ENCODE assay signal across 19 cellular contexts in the genomic region with DNA sequence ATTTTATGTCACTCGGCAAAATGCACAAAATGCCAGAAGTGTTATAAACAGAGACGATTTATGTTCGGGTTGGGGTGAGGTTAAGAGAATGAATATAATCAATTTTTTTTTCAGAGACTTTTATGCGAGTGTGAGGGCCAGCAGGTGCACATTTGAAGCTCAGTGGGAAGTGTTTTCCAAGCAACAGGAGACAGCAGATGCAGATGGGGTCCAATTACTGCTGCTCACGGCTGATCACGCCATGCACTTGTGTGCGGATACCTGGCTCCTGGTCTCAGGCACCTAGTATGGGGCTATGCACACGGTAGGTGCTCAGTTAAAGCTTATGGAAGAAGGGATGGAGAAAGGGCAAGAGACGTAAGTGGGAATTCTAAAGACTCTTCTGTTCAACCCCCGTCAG.
DNase-seq lines count a peak whose midpoint lies in the region; ATAC-seq lines count a peak whose summit lies in the region.
"Had no signal": no experiment of that assay in that cellular context is flagged by ENCODE, and none has a peak within 500 bp of the region (broad histone marks: within the 10 kb centered on the region; RNA-seq: fewer than 3 reads in every experiment).

No MANE protein-coding gene starts in this region.

- H3K4me1 Mint-ChIP-seq in stimulated activated effector memory CD8-positive, alpha-beta T cell treated with anti-CD3 and anti-CD28 coated beads, Interleukin-12 subunit alpha, Interleukin-12 subunit beta, amount 100 ng/mL, for 72 hours, result peaks cover 21% of the 10 kb centered on the region

- H3K36me3 Mint-ChIP-seq in stimulated activated effector memory CD8-positive, alpha-beta T cell treated with anti-CD3 and anti-CD28 coated beads, Interleukin-12 subunit alpha, Interleukin-12 subunit beta, amount 100 ng/mL, for 72 hours, result no peaks in the 10 kb centered on the region

- ATAC-seq in stimulated activated effector memory CD8-positive, alpha-beta T cell treated with anti-CD3 and anti-CD28 coated beads, Interleukin-12 subunit alpha, Interleukin-12 subunit beta, amount 100 ng/mL, for 72 hours, result no peak
- no peak for ATAC-seq in HG02870 (IDR thresholded peaks at IDR 0.05; ENCODE audit: unreplicated experiment)
- ATAC-seq: Panc1, Right ventricle myocardium inferior, SK-N-SH treated with all-trans-retinoic acid at 6 μM for 48 hours had no signal

- DNase-seq in COLO668 (lab: John Stamatoyannopoulos, UW; ENCODE audit: unreplicated experiment) (peak; percentile 69), NCI-H1105 treated with DMSO at 0.1 percent for 48 hours (lab: John Stamatoyannopoulos, UW) (peak; percentile 14), NCI-H2107 (lab: John Stamatoyannopoulos, UW) (peak; percentile 31), NCI-H774 (lab: John Stamatoyannopoulos, UW) (peak; percentile 26), occipital lobe (lab: John Stamatoyannopoulos, UW) (no peak), NCI-H226 (no peak)
- DNase-seq in stimulated activated effector memory CD8-positive, alpha-beta T cell treated with anti-CD3 and anti-CD28 coated beads, Interleukin-12 subunit alpha, Interleukin-12 subunit beta, amount 100 ng/mL, for 72 hours (ENCODE audit: low spot score in 2 of 2), result no peak
- DNase-seq: C1 segment of cervical spinal cord, Caco-2, DMS53, HCEC 1CT, IMR-90, Kasumi-1, NCI-H1694 treated with DMSO at 0.1 percent for 48 hours, NCI-H524 treated with DMSO at 0.1 percent for 48 hours had no signal

- no peak overlapping the region for H3K4me3 Mint-ChIP-seq in stimulated activated effector memory CD8-positive, alpha-beta T cell treated with anti-CD3 and anti-CD28 coated beads, Interleukin-12 subunit alpha, Interleukin-12 subunit beta, amount 100 ng/mL, for 72 hours

- no peaks in the 10 kb centered on the region for H3K9me3 Mint-ChIP-seq in stimulated activated effector memory CD8-positive, alpha-beta T cell treated with anti-CD3 and anti-CD28 coated beads, Interleukin-12 subunit alpha, Interleukin-12 subunit beta, amount 100 ng/mL, for 72 hours

- H3K27ac Mint-ChIP-seq in stimulated activated effector memory CD8-positive, alpha-beta T cell treated with anti-CD3 and anti-CD28 coated beads, Interleukin-12 subunit alpha, Interleukin-12 subunit beta, amount 100 ng/mL, for 72 hours, result no peak overlapping the region

Comparison
In these comparisons a context has a peak if more than half of its experiments do, and no peak if none do; other contexts are left out.
1. DNase-seq: peak in COLO668 (single experiment), NCI-H1105 treated with DMSO at 0.1 percent for 48 hours (single experiment), NCI-H2107 (single experiment) and NCI-H774 (single experiment); none in occipital lobe (single experiment), stimulated activated effector memory CD8-positive, alpha-beta T cell treated with anti-CD3 and anti-CD28 coated beads, Interleukin-12 subunit alpha, Interleukin-12 subunit beta, amount 100 ng/mL, for 72 hours (0 of 2) and NCI-H226 (single experiment).